In genomic region chr20:33798444-33798843, GRCh38 we compare ENCODE assay signal across 1 cellular context.
TF ChIP-seq lines count a peak whose summit lies in the region.

No MANE protein-coding gene starts in this region.

TF ChIP-seq in K562, 482 proteins besides CTCF, POLR2A, EP300 and RAD21:
- TF ChIP-seq RREB1 (CRISPR knock-in tag; IDR thresholded peaks at IDR 0.05) (no peak), XRCC4 (IDR thresholded peaks at IDR 0.05; ENCODE audit: extremely low read depth, insufficient read depth, insufficient read length) (no peak), FOXJ3 (CRISPR knock-in tag; IDR thresholded peaks at IDR 0.05) (no peak), ELF1 (tag; IDR thresholded peaks at IDR 0.05) (no peak), WHSC1 (IDR thresholded peaks at IDR 0.05; ENCODE audit: low read length) (no peak), GABPB1 (CRISPR knock-in tag; IDR thresholded peaks at IDR 0.05) (no peak), DIDO1 (tag; IDR thresholded peaks at IDR 0.05; ENCODE audit: low read depth) (no peak), U2AF1 (optimal IDR thresholded peaks at IDR 0.05; ENCODE audit: low read depth, low read length) (no peak), TRIM28 (IDR thresholded peaks at IDR 0.05) (no peak), ZNF77 (CRISPR knock-in tag; IDR thresholded peaks at IDR 0.05) (no peak), HMG20A (CRISPR knock-in tag; conservative IDR thresholded peaks at IDR 0.05) (no peak), HSF4 (CRISPR knock-in tag; IDR thresholded peaks at IDR 0.05; ENCODE audit: borderline replicate concordance) (no peak)
- TF ChIP-seq, protein P1, sequence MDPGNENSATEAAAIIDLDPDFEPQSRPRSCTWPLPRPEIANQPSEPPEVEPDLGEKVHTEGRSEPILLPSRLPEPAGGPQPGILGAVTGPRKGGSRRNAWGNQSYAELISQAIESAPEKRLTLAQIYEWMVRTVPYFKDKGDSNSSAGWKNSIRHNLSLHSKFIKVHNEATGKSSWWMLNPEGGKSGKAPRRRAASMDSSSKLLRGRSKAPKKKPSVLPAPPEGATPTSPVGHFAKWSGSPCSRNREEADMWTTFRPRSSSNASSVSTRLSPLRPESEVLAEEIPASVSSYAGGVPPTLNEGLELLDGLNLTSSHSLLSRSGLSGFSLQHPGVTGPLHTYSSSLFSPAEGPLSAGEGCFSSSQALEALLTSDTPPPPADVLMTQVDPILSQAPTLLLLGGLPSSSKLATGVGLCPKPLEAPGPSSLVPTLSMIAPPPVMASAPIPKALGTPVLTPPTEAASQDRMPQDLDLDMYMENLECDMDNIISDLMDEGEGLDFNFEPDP (CRISPR knock-in tag; IDR thresholded peaks at IDR 0.05) = no peak
- TF ChIP-seq, protein P2, sequence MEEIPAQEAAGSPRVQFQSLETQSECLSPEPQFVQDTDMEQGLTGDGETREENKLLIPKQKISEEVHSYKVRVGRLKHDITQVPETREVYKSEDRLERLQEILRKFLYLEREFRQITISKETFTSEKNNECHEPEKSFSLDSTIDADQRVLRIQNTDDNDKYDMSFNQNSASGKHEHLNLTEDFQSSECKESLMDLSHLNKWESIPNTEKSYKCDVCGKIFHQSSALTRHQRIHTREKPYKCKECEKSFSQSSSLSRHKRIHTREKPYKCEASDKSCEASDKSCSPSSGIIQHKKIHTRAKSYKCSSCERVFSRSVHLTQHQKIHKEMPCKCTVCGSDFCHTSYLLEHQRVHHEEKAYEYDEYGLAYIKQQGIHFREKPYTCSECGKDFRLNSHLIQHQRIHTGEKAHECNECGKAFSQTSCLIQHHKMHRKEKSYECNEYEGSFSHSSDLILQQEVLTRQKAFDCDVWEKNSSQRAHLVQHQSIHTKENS (CRISPR knock-in tag; IDR thresholded peaks at IDR 0.05) = no peak
